Comparison of ENCODE assay signal across 10 cellular contexts in genomic region chr12:95083938-95084337, GRCh38. TPM values are rescaled to one million over a fixed set of nuclear protein-coding genes. Genes with fewer than 3 reads are reported as not detected.
DNase-seq lines count a peak whose midpoint lies in the region; FAIRE-seq and TF ChIP-seq lines count a peak whose summit lies in the region.
"Had no signal": no experiment of that assay in that cellular context is flagged by ENCODE, and none has a peak within 500 bp of the region (broad histone marks: within the 10 kb centered on the region; RNA-seq: fewer than 3 reads in every experiment).

No MANE protein-coding gene starts in this region.

- FAIRE-seq in D721Med (lab: Jason Lieb, UNC) = no peak
- no peak for FAIRE-seq in urothelium cell line (lab: Jason Lieb, UNC)

- H3K4me3 Mint-ChIP-seq in neural crest cell = peak overlapping the region; percentile 4
- H3K4me3 Mint-ChIP-seq: CD4-positive, alpha-beta T cell had no signal

- H3K36me3 ChIP-seq in PC-9 (ENCODE audit: low read depth) = peaks cover 8% of the 10 kb centered on the region; the same call in 1 of the 2 replicates

- no peak for TF ChIP-seq CTCF in AG10803 (conservative IDR thresholded peaks at IDR 0.05; ENCODE audit: low read length)
- no peak for TF ChIP-seq CTCF in PC-9 (conservative IDR thresholded peaks at IDR 0.05)
- TF ChIP-seq CTCF in fibroblast of villous mesenchyme (IDR thresholded peaks at IDR 0.05; ENCODE audit: insufficient read depth, low read depth, low read length) = no peak
- TF ChIP-seq CTCF in neural crest cell (conservative IDR thresholded peaks at IDR 0.05) = no peak
- TF ChIP-seq CTCF in D721Med (IDR thresholded peaks at IDR 0.05; ENCODE audit: insufficient read depth, missing control alignments) = no peak

- H3K27ac ChIP-seq in PC-9 = peak overlapping the region; percentile 1; the same call in 1 of the 2 replicates

- DNase-seq in AG10803 (ENCODE audit: low read depth) (peak; percentile 79), PC-9 (no peak), fibroblast of villous mesenchyme (ENCODE audit: low read depth) (peak; percentile 97), neural crest cell (ENCODE audit: low read depth, low spot score) (peak; percentile 2), D721Med (ENCODE audit: insufficient read length, low spot score) (no peak), anterior cingulate cortex (lab: John Stamatoyannopoulos, UW) (no peak), urothelium cell line (ENCODE audit: low spot score) (no peak)
- no peak for DNase-seq in activated CD8-positive, alpha-beta memory T cell treated with anti-CD3 and anti-CD28 coated beads, Interleukin-2, amount 50 U/mL, for 48 hours
- DNase-seq: CD4-positive, alpha-beta T cell; stimulated activated CD4-positive, alpha-beta T cell treated with anti-CD3 and anti-CD28 coated beads, Interleukin-12 subunit alpha, Interleukin-12 subunit beta, amount 100 ng/mL, for 4 hours had no signal

- no peak overlapping the region for H3K4me3 ChIP-seq in AG10803 (ENCODE audit: low read length)
- H3K4me3 ChIP-seq in PC-9 = no peak overlapping the region
- H3K4me3 ChIP-seq in fibroblast of villous mesenchyme (ENCODE audit: low read depth, low read length) = no peak overlapping the region

- POLR2A ChIA-PET in PC-9 (lab: Charles Lee; ENCODE audit: unreplicated experiment) = no interaction called here

- H3K27me3 Mint-ChIP-seq in neural crest cell (ENCODE audit: low read depth) = no peaks in the 10 kb centered on the region
- H3K27me3 Mint-ChIP-seq: CD4-positive, alpha-beta T cell had no signal

- H3K4me1 Mint-ChIP-seq in neural crest cell = peaks cover 19% of the 10 kb centered on the region

- H3K27ac Mint-ChIP-seq in neural crest cell (ENCODE audit: unreplicated experiment) = peak overlapping the region; percentile 84
- H3K27ac Mint-ChIP-seq: CD4-positive, alpha-beta T cell had no signal

- CTCF ChIA-PET in PC-9 (lab: Charles Lee) = interaction anchor here (0.6 kb wide), 1 partner anchor 102 kb away, joined by 7 read pairs; no protein-coding TSS in a partner anchor

- no peaks in the 10 kb centered on the region for H3K9me3 Mint-ChIP-seq in neural crest cell
- H3K9me3 Mint-ChIP-seq: CD4-positive, alpha-beta T cell had no signal

- no peaks in the 10 kb centered on the region for H4K20me1 ChIP-seq in PC-9 (ENCODE audit: insufficient read depth)

- H3F3A ChIP-seq in PC-9 (ENCODE audit: insufficient read depth, low read depth) = no peaks in the 10 kb centered on the region; the same call in none of the 2 replicates

- H3K79me2 ChIP-seq in PC-9 (ENCODE audit: low read depth) = no peaks in the 10 kb centered on the region

- H3K36me3 Mint-ChIP-seq in neural crest cell (ENCODE audit: low read depth) = no peaks in the 10 kb centered on the region

- BruUV-seq in PC-9 (replicated peaks; lab: Mats Ljungman, UMichigan) = no TSS peak

- no peak overlapping the region for H3K4me2 ChIP-seq in PC-9

- H3K27me3 ChIP-seq in PC-9 (ENCODE audit: insufficient read depth, low read depth) = no peaks in the 10 kb centered on the region

- intact Hi-C loops in PC-9 (cut with micrococcal nuclease; ENCODE audit: unreplicated experiment) = no loop called here

- H3K9me2 ChIP-seq in PC-9 (ENCODE audit: insufficient read depth) = no peaks in the 10 kb centered on the region; the same call in 1 of the 2 replicates

- no peak overlapping the region for H2AFZ ChIP-seq in PC-9

- H3K9me3 ChIP-seq in PC-9 (ENCODE audit: insufficient read depth, low read depth) = no peaks in the 10 kb centered on the region

- H3K4me1 ChIP-seq in PC-9 (replicated peaks; ENCODE audit: insufficient read depth) = 0 out of 2 replicates have a peak, but pooled peaks cover 6% of the 10 kb centered on the region

RNA-seq across cellular contexts. Expression of gene NR2C1, which starts 10.5 kb away (rescaled TPM):
- total RNA-seq in PC-9 (2021) (24.2 and 26.4 TPM in 2 replicates), fibroblast of villous mesenchyme (19.0 and 26.8 TPM in 2 replicates), neural crest cell (39.3 and 42.4 TPM in 2 replicates)

Comparison
In these comparisons a context has a peak if more than half of its experiments do, and no peak if none do; other contexts are left out.
1. DNase-seq: peak in AG10803 (single experiment), fibroblast of villous mesenchyme (single experiment) and neural crest cell (single experiment); none in PC-9 (0 of 2), D721Med (single experiment), activated CD8-positive, alpha-beta memory T cell treated with anti-CD3 and anti-CD28 coated beads, Interleukin-2, amount 50 U/mL, for 48 hours (single experiment), anterior cingulate cortex (0 of 58) and urothelium cell line (single experiment).